In the genomic region with DNA sequence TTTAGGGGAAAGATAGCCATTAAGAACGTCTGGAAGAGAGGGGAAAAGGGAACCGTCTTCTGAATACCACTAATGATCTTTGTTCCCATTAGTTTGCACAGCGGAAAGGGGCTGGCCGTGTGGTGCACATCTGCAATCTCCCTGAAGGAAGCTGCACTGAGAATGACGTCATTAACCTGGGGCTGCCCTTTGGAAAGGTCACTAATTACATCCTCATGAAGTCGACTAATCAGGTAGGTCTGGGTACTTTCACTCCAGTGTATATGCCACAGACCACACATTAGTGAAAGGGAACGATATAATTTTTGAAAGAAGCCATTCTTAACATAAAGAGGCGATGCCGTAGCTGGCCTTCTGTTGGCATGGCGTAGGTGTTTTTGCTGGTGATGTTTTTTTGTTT, we compare ENCODE assay signal across 1 cellular context.
TF ChIP-seq lines count a peak whose summit lies in the region.

No MANE protein-coding gene starts in this region.

TF ChIP-seq in GM12878, 131 proteins besides CTCF, POLR2A, EP300 and RAD21 (continued from another document):
- TF ChIP-seq, protein P1, sequence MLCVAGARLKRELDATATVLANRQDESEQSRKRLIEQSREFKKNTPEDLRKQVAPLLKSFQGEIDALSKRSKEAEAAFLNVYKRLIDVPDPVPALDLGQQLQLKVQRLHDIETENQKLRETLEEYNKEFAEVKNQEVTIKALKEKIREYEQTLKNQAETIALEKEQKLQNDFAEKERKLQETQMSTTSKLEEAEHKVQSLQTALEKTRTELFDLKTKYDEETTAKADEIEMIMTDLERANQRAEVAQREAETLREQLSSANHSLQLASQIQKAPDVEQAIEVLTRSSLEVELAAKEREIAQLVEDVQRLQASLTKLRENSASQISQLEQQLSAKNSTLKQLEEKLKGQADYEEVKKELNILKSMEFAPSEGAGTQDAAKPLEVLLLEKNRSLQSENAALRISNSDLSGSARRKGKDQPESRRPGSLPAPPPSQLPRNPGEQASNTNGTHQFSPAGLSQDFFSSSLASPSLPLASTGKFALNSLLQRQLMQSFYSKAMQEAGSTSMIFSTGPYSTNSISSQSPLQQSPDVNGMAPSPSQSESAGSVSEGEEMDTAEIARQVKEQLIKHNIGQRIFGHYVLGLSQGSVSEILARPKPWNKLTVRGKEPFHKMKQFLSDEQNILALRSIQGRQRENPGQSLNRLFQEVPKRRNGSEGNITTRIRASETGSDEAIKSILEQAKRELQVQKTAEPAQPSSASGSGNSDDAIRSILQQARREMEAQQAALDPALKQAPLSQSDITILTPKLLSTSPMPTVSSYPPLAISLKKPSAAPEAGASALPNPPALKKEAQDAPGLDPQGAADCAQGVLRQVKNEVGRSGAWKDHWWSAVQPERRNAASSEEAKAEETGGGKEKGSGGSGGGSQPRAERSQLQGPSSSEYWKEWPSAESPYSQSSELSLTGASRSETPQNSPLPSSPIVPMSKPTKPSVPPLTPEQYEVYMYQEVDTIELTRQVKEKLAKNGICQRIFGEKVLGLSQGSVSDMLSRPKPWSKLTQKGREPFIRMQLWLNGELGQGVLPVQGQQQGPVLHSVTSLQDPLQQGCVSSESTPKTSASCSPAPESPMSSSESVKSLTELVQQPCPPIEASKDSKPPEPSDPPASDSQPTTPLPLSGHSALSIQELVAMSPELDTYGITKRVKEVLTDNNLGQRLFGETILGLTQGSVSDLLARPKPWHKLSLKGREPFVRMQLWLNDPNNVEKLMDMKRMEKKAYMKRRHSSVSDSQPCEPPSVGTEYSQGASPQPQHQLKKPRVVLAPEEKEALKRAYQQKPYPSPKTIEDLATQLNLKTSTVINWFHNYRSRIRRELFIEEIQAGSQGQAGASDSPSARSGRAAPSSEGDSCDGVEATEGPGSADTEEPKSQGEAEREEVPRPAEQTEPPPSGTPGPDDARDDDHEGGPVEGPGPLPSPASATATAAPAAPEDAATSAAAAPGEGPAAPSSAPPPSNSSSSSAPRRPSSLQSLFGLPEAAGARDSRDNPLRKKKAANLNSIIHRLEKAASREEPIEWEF (IDR thresholded peaks at IDR 0.05; ENCODE audit: insufficient replicate concordance, low read depth, low read length), result no peak
- TF ChIP-seq NFYA (IDR thresholded peaks at IDR 0.05; ENCODE audit: borderline replicate concordance, low read depth, low read length), result no peak
- 0 out of 2 replicates have a peak, but pooled peaks have one; percentile 18 for TF ChIP-seq NR2F1 (conservative IDR thresholded peaks at IDR 0.05)
- TF ChIP-seq ATF7 (IDR thresholded peaks at IDR 0.05; ENCODE audit: low read depth), result peak; percentile 47; the same call in 1 of the 2 replicates
